Comparison of ENCODE assay signal across 8 cellular contexts in genomic region chr6:34247481-34248197, GRCh38. TPM values are rescaled to one million over a fixed set of nuclear protein-coding genes. Genes with fewer than 3 reads are reported as not detected.
DNase-seq lines count a peak whose midpoint lies in the region; ATAC-seq lines count a peak whose summit lies in the region.

No MANE protein-coding gene starts in this region.

- H3K36me3 Mint-ChIP-seq in central memory CD8-positive, alpha-beta T cell (ENCODE audit: insufficient read depth): peaks cover 29% of the 10 kb centered on the region
- H3K36me3 Mint-ChIP-seq in naive thymus-derived CD4-positive, alpha-beta T cell: peaks cover 0 to 10% (median 0%) of the 10 kb centered on the region in 5 donors

- no peaks in the 10 kb centered on the region for H3K27me3 Mint-ChIP-seq in central memory CD8-positive, alpha-beta T cell
- H3K27me3 Mint-ChIP-seq in naive thymus-derived CD4-positive, alpha-beta T cell: peaks cover 0 to 4% (median 0%) of the 10 kb centered on the region in 5 donors

- peak overlapping the region; percentile 95 for H3K27ac ChIP-seq in HUES48 (ENCODE audit: low read depth, low read length)
- peak overlapping the region; percentile 83 for H3K27ac ChIP-seq in naive thymus-derived CD4-positive, alpha-beta T cell (ENCODE audit: low read depth, low read length)

- H3K4me1 ChIP-seq in HUES48 (ENCODE audit: control insufficient read depth, insufficient read depth, low read length): peaks cover 26% of the 10 kb centered on the region
- peaks cover 13 to 20% of the 10 kb centered on the region in 2 donors for H3K4me1 ChIP-seq in naive thymus-derived CD4-positive, alpha-beta T cell (ENCODE audit: control insufficient read depth in 2 of 2, insufficient read depth in 2 of 2, low read length in 2 of 2)

- H3K9me3 ChIP-seq in HUES48 (ENCODE audit: control insufficient read depth, insufficient read depth, low read length): no peaks in the 10 kb centered on the region
- H3K9me3 ChIP-seq in naive thymus-derived CD4-positive, alpha-beta T cell (ENCODE audit: control insufficient read depth in 2 of 3, low read length in 3 of 3): no peaks in the 10 kb centered on the region

- no peaks in the 10 kb centered on the region for H3K9me3 Mint-ChIP-seq in central memory CD8-positive, alpha-beta T cell
- peaks cover 0 to 3% (median 0%) of the 10 kb centered on the region in 11 donors for H3K9me3 Mint-ChIP-seq in naive thymus-derived CD4-positive, alpha-beta T cell

- peak overlapping the region; percentile 97 for H3K27ac Mint-ChIP-seq in central memory CD8-positive, alpha-beta T cell (ENCODE audit: low read depth)
- H3K27ac Mint-ChIP-seq in naive thymus-derived CD4-positive, alpha-beta T cell: peak overlapping the region; percentile 85 to 97 (median 95)

- H3K36me3 ChIP-seq in HUES48 (ENCODE audit: control insufficient read depth, insufficient read depth, low read length): peaks cover 26% of the 10 kb centered on the region
- H3K36me3 ChIP-seq in naive thymus-derived CD4-positive, alpha-beta T cell (ENCODE audit: control insufficient read depth in 2 of 3, insufficient read depth in 3 of 3, low read length in 3 of 3): peaks cover 0 to 26% (median 3%) of the 10 kb centered on the region in 3 experiments

- ATAC-seq in central memory CD8-positive, alpha-beta T cell (replicated peaks; ENCODE audit: extremely low read depth, poor library complexity, severe bottlenecking): no peak
- ATAC-seq in naive thymus-derived CD4-positive, alpha-beta T cell: no peak

- no peak overlapping the region; the same call in 1 of the 2 replicates for H3K4me3 ChIP-seq in HUES48 (ENCODE audit: low read depth, low read length)
- H3K4me3 ChIP-seq in naive thymus-derived CD4-positive, alpha-beta T cell (ENCODE audit: low read length): no peak overlapping the region

- H3K4me1 Mint-ChIP-seq in central memory CD8-positive, alpha-beta T cell: peaks cover 51% of the 10 kb centered on the region
- peaks cover 13 to 51% (median 36%) of the 10 kb centered on the region in 7 donors for H3K4me1 Mint-ChIP-seq in naive thymus-derived CD4-positive, alpha-beta T cell

- intact Hi-C loops in naive thymus-derived CD4-positive, alpha-beta T cell (cut with micrococcal nuclease): loop anchor here (1.0 to 5.0 kb wide), 4 partner anchors 51 to 895 kb away; partner anchors contain the start of genes NUDT3 (in 2 of the 2) and TCP11 (in 1 of the 2)

- peak overlapping the region; percentile 93 for H3K4me3 Mint-ChIP-seq in central memory CD8-positive, alpha-beta T cell
- H3K4me3 Mint-ChIP-seq in naive thymus-derived CD4-positive, alpha-beta T cell: peak overlapping the region; percentile 85 to 98 (median 94)

- POLR2A ChIA-PET in naive thymus-derived CD4-positive, alpha-beta T cell (lab: Charles Lee): interaction anchor here (0.7 to 4.7 kb wide), 7 partner anchors 7 to 361 kb away, joined by 3 to 44 read pairs (median 20); partner anchors contain the start of genes HMGA1 and RPS10

- peak; percentile 2 for DNase-seq in Ammon's horn (ENCODE audit: low spot score)
- DNase-seq in central memory CD8-positive, alpha-beta T cell (ENCODE audit: low spot score in 2 of 2): no peak
- DNase-seq in naive thymus-derived CD4-positive, alpha-beta T cell: no peak
- DNase-seq in NCI-H524 treated with DMSO at 0.1 percent for 48 hours (lab: John Stamatoyannopoulos, UW): no peak
- DNase-seq in ecto neural progenitor cell (ENCODE audit: low spot score): no peak
- DNase-seq in NCI-H1105 (lab: John Stamatoyannopoulos, UW): no peak
- no peak for DNase-seq in NCI-H510A (lab: John Stamatoyannopoulos, UW)

- H3K27me3 ChIP-seq in HUES48 (ENCODE audit: control insufficient read depth, insufficient read depth, low read length): no peaks in the 10 kb centered on the region
- H3K27me3 ChIP-seq in naive thymus-derived CD4-positive, alpha-beta T cell (ENCODE audit: control insufficient read depth in 2 of 2, insufficient read depth in 2 of 2, low read length in 2 of 2): no peaks in the 10 kb centered on the region

- CTCF ChIA-PET in naive thymus-derived CD4-positive, alpha-beta T cell (lab: Charles Lee): interaction anchor here (0.6 to 5.4 kb wide), 4 partner anchors 11 to 244 kb away, joined by 4 to 64 read pairs (median 14); partner anchors contain the start of gene HMGA1

- H3K9ac ChIP-seq in HUES48 (ENCODE audit: low read depth, low read length): no peak overlapping the region

RNA-seq across cellular contexts. Expression of gene SMIM29, which starts 1.2 kb away (rescaled TPM):
- 10 to 100 TPM; 13.9 to 24.2 (median 22.5) TPM for total RNA-seq in naive thymus-derived CD4-positive, alpha-beta T cell
- 10 to 100 TPM; 32.3 to 45.5 TPM for polyA plus RNA-seq in naive thymus-derived CD4-positive, alpha-beta T cell

RNA-seq across cellular contexts. Expression of gene HMGA1, which starts 11.0 kb away (rescaled TPM):
- total RNA-seq in naive thymus-derived CD4-positive, alpha-beta T cell: 100 to 1,000 TPM in 2 of 5 experiments, 10 to 100 TPM in 3; 90.0 to 180 (median 95.3) TPM
- polyA plus RNA-seq in naive thymus-derived CD4-positive, alpha-beta T cell: 10 to 100 TPM; 35.7 to 41.0 TPM
